Comparison of ENCODE assay signal across 16 cellular contexts in genomic region chr18:8701546-8702118, GRCh38. TPM values are rescaled to one million over a fixed set of nuclear protein-coding genes. Genes with fewer than 3 reads are reported as not detected.
DNase-seq lines count a peak whose midpoint lies in the region; ATAC-seq and TF ChIP-seq lines count a peak whose summit lies in the region.
"Had no signal": no experiment of that assay in that cellular context is flagged by ENCODE, and none has a peak within 500 bp of the region (broad histone marks: within the 10 kb centered on the region; RNA-seq: fewer than 3 reads in every experiment).

No MANE protein-coding gene starts in this region.

- H3K9me3 ChIP-seq in CD4-positive, alpha-beta T cell (ENCODE audit: control insufficient read depth, low read length) = no peaks in the 10 kb centered on the region

- intact Hi-C loops in dendritic cell treated with granulocyte-macrophage colony-stimulating factor and Interleukin-4, amounts not matched to agents 40 ng/mL and 50 ng/mL, for 4 days (cut with micrococcal nuclease) = loop anchor here (5.0 to 10.0 kb wide), 3 partner anchors 87 to 633 kb away; partner anchors contain the start of gene TWSG1
- intact Hi-C loops in CD4-positive, alpha-beta T cell (cut with DNase I, micrococcal nuclease) = loop anchor here in 1 of 2 experiments (5.0 kb wide), 3 partner anchors 911 to 1826 kb away; partner anchors contain the start of genes NAPG, PPP4R1 and VAPA
- intact Hi-C loops in activated CD4-positive, alpha-beta T cell treated with anti-CD3 and anti-CD28 coated beads, Interleukin-2, amount 10 ng/mL, durations not matched to agents 24 days and 14 days (cut with micrococcal nuclease) = loop anchor here (10.0 kb wide), 1 partner anchor 1213 kb away; the partner anchor contains the start of gene VAPA

- peaks cover 2% of the 10 kb centered on the region for H3K36me3 Mint-ChIP-seq in dendritic cell treated with granulocyte-macrophage colony-stimulating factor and Interleukin-4, amounts not matched to agents 40 ng/mL and 50 ng/mL, for 4 days (ENCODE audit: low read depth)
- peaks cover under 1% of the 10 kb centered on the region for H3K36me3 Mint-ChIP-seq in CD4-positive, alpha-beta T cell (ENCODE audit: low read depth)
- no peaks in the 10 kb centered on the region for H3K36me3 Mint-ChIP-seq in activated CD4-positive, alpha-beta T cell treated with anti-CD3 and anti-CD28 coated beads, Interleukin-2, amount 10 ng/mL, durations not matched to agents 24 days and 14 days (ENCODE audit: low read depth)
- no peaks in the 10 kb centered on the region for H3K36me3 Mint-ChIP-seq in T-helper 2 cell treated with Interferon-gamma antibody and Interleukin-4, amounts not matched to agents 5 μg/mL and 100 μg/mL, for 36 hours (ENCODE audit: low read depth)
- H3K36me3 Mint-ChIP-seq: activated naive CD8-positive, alpha-beta T cell had no signal

- peak; percentile 57 for DNase-seq in Daoy (ENCODE audit: low read depth)
- DNase-seq in NCI-H226 = peak; percentile 62
- DNase-seq in occipital lobe (lab: John Stamatoyannopoulos, UW) = peak; percentile 25
- no peak for DNase-seq in CD4-positive, alpha-beta T cell
- DNase-seq in GM10266 (ENCODE audit: extremely low spot score) = no peak
- no peak for DNase-seq in activated CD4-positive, alpha-beta T cell treated with anti-CD3 and anti-CD28 coated beads, Interleukin-2, amount 10 ng/mL, durations not matched to agents 24 days and 14 days
- DNase-seq in T-helper 2 cell treated with Interferon-gamma antibody and Interleukin-4, amounts not matched to agents 5 μg/mL and 100 μg/mL, for 36 hours (ENCODE audit: low spot score) = no peak
- DNase-seq: activated CD4-positive, alpha-beta T cell treated with anti-CD3 and anti-CD28 coated beads, Interleukin-2, amount 50 U/mL, for 4 hours; DMS79; kidney; NCI-H524 treated with DMSO at 0.1 percent for 48 hours; stimulated activated CD4-positive, alpha-beta T cell treated with anti-CD3 and anti-CD28 coated beads, Interleukin-2, amount 100 ng/mL, for 48 hours; substantia nigra; SW 1271 had no signal

- H3K4me1 Mint-ChIP-seq in dendritic cell treated with granulocyte-macrophage colony-stimulating factor and Interleukin-4, amounts not matched to agents 40 ng/mL and 50 ng/mL, for 4 days (ENCODE audit: low read depth) = peaks cover 49% of the 10 kb centered on the region
- peaks cover 12% of the 10 kb centered on the region for H3K4me1 Mint-ChIP-seq in CD4-positive, alpha-beta T cell (ENCODE audit: low read depth)
- H3K4me1 Mint-ChIP-seq in activated CD4-positive, alpha-beta T cell treated with anti-CD3 and anti-CD28 coated beads, Interleukin-2, amount 10 ng/mL, durations not matched to agents 24 days and 14 days = peaks cover 6% of the 10 kb centered on the region
- H3K4me1 Mint-ChIP-seq in T-helper 2 cell treated with Interferon-gamma antibody and Interleukin-4, amounts not matched to agents 5 μg/mL and 100 μg/mL, for 36 hours (ENCODE audit: low read depth) = peaks cover 11% of the 10 kb centered on the region

- peaks cover 29% of the 10 kb centered on the region for H3K27me3 Mint-ChIP-seq in dendritic cell treated with granulocyte-macrophage colony-stimulating factor and Interleukin-4, amounts not matched to agents 40 ng/mL and 50 ng/mL, for 4 days
- H3K27me3 Mint-ChIP-seq in CD4-positive, alpha-beta T cell = peaks cover 57% of the 10 kb centered on the region
- H3K27me3 Mint-ChIP-seq in activated CD4-positive, alpha-beta T cell treated with anti-CD3 and anti-CD28 coated beads, Interleukin-2, amount 10 ng/mL, durations not matched to agents 24 days and 14 days = peaks cover 47% of the 10 kb centered on the region
- H3K27me3 Mint-ChIP-seq in T-helper 2 cell treated with Interferon-gamma antibody and Interleukin-4, amounts not matched to agents 5 μg/mL and 100 μg/mL, for 36 hours (ENCODE audit: low read depth) = peaks cover 48% of the 10 kb centered on the region

- TF ChIP-seq CTCF in CD4-positive, alpha-beta T cell (IDR thresholded peaks at IDR 0.05) = no peak
- TF ChIP-seq CTCF in GM10266 (IDR thresholded peaks at IDR 0.05; ENCODE audit: control insufficient read depth, insufficient read depth, low read depth, missing control alignments) = no peak

- H3K27ac Mint-ChIP-seq in dendritic cell treated with granulocyte-macrophage colony-stimulating factor and Interleukin-4, amounts not matched to agents 40 ng/mL and 50 ng/mL, for 4 days = peak overlapping the region; percentile 91
- H3K27ac Mint-ChIP-seq in CD4-positive, alpha-beta T cell = no peak overlapping the region
- no peak overlapping the region for H3K27ac Mint-ChIP-seq in activated CD4-positive, alpha-beta T cell treated with anti-CD3 and anti-CD28 coated beads, Interleukin-2, amount 10 ng/mL, durations not matched to agents 24 days and 14 days
- H3K27ac Mint-ChIP-seq in T-helper 2 cell treated with Interferon-gamma antibody and Interleukin-4, amounts not matched to agents 5 μg/mL and 100 μg/mL, for 36 hours = no peak overlapping the region
- H3K27ac Mint-ChIP-seq: activated naive CD8-positive, alpha-beta T cell had no signal

- POLR2A ChIA-PET in CD4-positive, alpha-beta T cell (lab: Charles Lee) = interaction anchor here (1.2 kb wide), 1 partner anchor 15 kb away, joined by 3 read pairs; no protein-coding TSS in a partner anchor

- no peak overlapping the region for H3K27ac ChIP-seq in CD4-positive, alpha-beta T cell (ENCODE audit: low read depth, low read length)

- H3K9me3 Mint-ChIP-seq in dendritic cell treated with granulocyte-macrophage colony-stimulating factor and Interleukin-4, amounts not matched to agents 40 ng/mL and 50 ng/mL, for 4 days = no peaks in the 10 kb centered on the region
- no peaks in the 10 kb centered on the region for H3K9me3 Mint-ChIP-seq in CD4-positive, alpha-beta T cell
- H3K9me3 Mint-ChIP-seq in activated CD4-positive, alpha-beta T cell treated with anti-CD3 and anti-CD28 coated beads, Interleukin-2, amount 10 ng/mL, durations not matched to agents 24 days and 14 days = no peaks in the 10 kb centered on the region
- no peaks in the 10 kb centered on the region for H3K9me3 Mint-ChIP-seq in T-helper 2 cell treated with Interferon-gamma antibody and Interleukin-4, amounts not matched to agents 5 μg/mL and 100 μg/mL, for 36 hours

- H3K4me3 Mint-ChIP-seq in dendritic cell treated with granulocyte-macrophage colony-stimulating factor and Interleukin-4, amounts not matched to agents 40 ng/mL and 50 ng/mL, for 4 days = no peak overlapping the region
- H3K4me3 Mint-ChIP-seq in CD4-positive, alpha-beta T cell = no peak overlapping the region
- no peak overlapping the region for H3K4me3 Mint-ChIP-seq in activated CD4-positive, alpha-beta T cell treated with anti-CD3 and anti-CD28 coated beads, Interleukin-2, amount 10 ng/mL, durations not matched to agents 24 days and 14 days
- no peak overlapping the region for H3K4me3 Mint-ChIP-seq in T-helper 2 cell treated with Interferon-gamma antibody and Interleukin-4, amounts not matched to agents 5 μg/mL and 100 μg/mL, for 36 hours
- H3K4me3 Mint-ChIP-seq: activated naive CD8-positive, alpha-beta T cell had no signal

- peaks cover 46% of the 10 kb centered on the region for H3K27me3 ChIP-seq in CD4-positive, alpha-beta T cell (ENCODE audit: control insufficient read depth, insufficient read depth, low read length)

- CTCF ChIA-PET in CD4-positive, alpha-beta T cell (lab: Charles Lee) = no interaction called here

- no peak for ATAC-seq in CD4-positive, alpha-beta T cell (ENCODE audit: poor library complexity)

RNA-seq across cellular contexts. Expression of gene MTCL1, which starts 3.7 kb away (rescaled TPM):
- total RNA-seq in Daoy (2014; rRNA removed; shearing (Covaris generic)) = 12.2 and 20.8 TPM in 2 replicates
- total RNA-seq in occipital lobe = 24.6 TPM
- under 1 TPM; 0.11 to 0.55 TPM for total RNA-seq in CD4-positive, alpha-beta T cell
- 0.09 and 0.40 TPM in 2 replicates for total RNA-seq in activated CD4-positive, alpha-beta T cell treated with anti-CD3 and anti-CD28 coated beads, Interleukin-2, amount 10 ng/mL, durations not matched to agents 24 days and 14 days

Comparison
In these comparisons a context has a peak if more than half of its experiments do, and no peak if none do; other contexts are left out.
1. DNase-seq: peak in Daoy (single experiment), NCI-H226 (single experiment) and occipital lobe (single experiment); none in CD4-positive, alpha-beta T cell (0 of 10), GM10266 (single experiment), activated CD4-positive, alpha-beta T cell treated with anti-CD3 and anti-CD28 coated beads, Interleukin-2, amount 10 ng/mL, durations not matched to agents 24 days and 14 days (single experiment) and T-helper 2 cell treated with Interferon-gamma antibody and Interleukin-4, amounts not matched to agents 5 μg/mL and 100 μg/mL, for 36 hours (single experiment).